ENCODE assay signal across 10 cellular contexts in genomic region chr2:161414015-161414384, GRCh38. TPM values are rescaled to one million over a fixed set of nuclear protein-coding genes. Genes with fewer than 3 reads are reported as not detected.
DNase-seq lines count a peak whose midpoint lies in the region; ATAC-seq, FAIRE-seq and TF ChIP-seq lines count a peak whose summit lies in the region.
"Had no signal": no experiment of that assay in that cellular context is flagged by ENCODE, and none has a peak within 500 bp of the region (broad histone marks: within the 10 kb centered on the region; RNA-seq: fewer than 3 reads in every experiment).

No MANE protein-coding gene starts in this region.

- peak overlapping the region in 1 of 2 donors; percentile 19 for H3K4me3 ChIP-seq in CD4-positive, alpha-beta memory T cell (ENCODE audit: low read length in 2 of 2)
- H3K4me3 ChIP-seq in Panc1 (ENCODE audit: low read depth in 2 of 2, low read length in 2 of 2): peak overlapping the region; percentile 44 to 56
- H3K4me3 ChIP-seq: SK-N-MC had no signal

- H3K36me3 Mint-ChIP-seq in CD4-positive, alpha-beta memory T cell: peaks cover under 1 to 10% of the 10 kb centered on the region in 2 donors
- peaks cover 4% of the 10 kb centered on the region for H3K36me3 Mint-ChIP-seq in endothelial cell (ENCODE audit: low read depth, unreplicated experiment)
- H3K36me3 Mint-ChIP-seq in osteocyte (ENCODE audit: unreplicated experiment): peaks cover 12% of the 10 kb centered on the region

- TF ChIP-seq CTCF in Panc1 (IDR thresholded peaks at IDR 0.05) (no peak), endothelial cell (IDR thresholded peaks at IDR 0.05; ENCODE audit: unreplicated experiment) (no peak), osteocyte (IDR thresholded peaks at IDR 0.05) (no peak)

- BruUV-seq in Panc1 (replicated peaks; lab: Mats Ljungman, UMichigan): no TSS peak

- peak overlapping the region; percentile 55 to 91 (median 72) for H3K4me3 Mint-ChIP-seq in CD4-positive, alpha-beta memory T cell
- H3K4me3 Mint-ChIP-seq in endothelial cell (ENCODE audit: unreplicated experiment): peak overlapping the region; percentile 59
- H3K4me3 Mint-ChIP-seq in osteocyte (ENCODE audit: unreplicated experiment): peak overlapping the region; percentile 69

- no peak for FAIRE-seq in HTR-8/SVneo (lab: Jason Lieb, UNC)
- FAIRE-seq: GM18507 had no signal

- POLR2A ChIA-PET in CD4-positive, alpha-beta memory T cell (lab: Charles Lee; ENCODE audit: partially characterized antibody): interaction anchor here (0.5 kb wide), 1 partner anchor 233 kb away, joined by 4 read pairs; no protein-coding TSS in a partner anchor
- POLR2A ChIA-PET in Panc1 (lab: Charles Lee): no interaction called here

- H3K27ac ChIP-seq in CD4-positive, alpha-beta memory T cell (ENCODE audit: low read depth, low read length): no peak overlapping the region
- no peak overlapping the region for H3K27ac ChIP-seq in Panc1 (ENCODE audit: low read length)
- H3K27ac ChIP-seq: SK-N-MC had no signal

- H3K4me1 Mint-ChIP-seq in CD4-positive, alpha-beta memory T cell: peaks cover 38 to 48% (median 43%) of the 10 kb centered on the region in 4 donors
- H3K4me1 Mint-ChIP-seq in endothelial cell (ENCODE audit: unreplicated experiment): peaks cover 39% of the 10 kb centered on the region
- H3K4me1 Mint-ChIP-seq in osteocyte (ENCODE audit: unreplicated experiment): peaks cover 45% of the 10 kb centered on the region

- H3K4me1 ChIP-seq in CD4-positive, alpha-beta memory T cell (ENCODE audit: insufficient read depth, low read length): peaks cover 50% of the 10 kb centered on the region
- peaks cover 19% of the 10 kb centered on the region for H3K4me1 ChIP-seq in Panc1 (ENCODE audit: control insufficient read depth, insufficient read depth, low read length)

- H3K9me3 Mint-ChIP-seq in CD4-positive, alpha-beta memory T cell: no peaks in the 10 kb centered on the region
- H3K9me3 Mint-ChIP-seq in endothelial cell (ENCODE audit: unreplicated experiment) (no peaks in the 10 kb centered on the region), osteocyte (ENCODE audit: unreplicated experiment) (no peaks in the 10 kb centered on the region)

- H3K36me3 ChIP-seq in CD4-positive, alpha-beta memory T cell (ENCODE audit: insufficient read depth, low read length): no peaks in the 10 kb centered on the region
- peaks cover 9% of the 10 kb centered on the region for H3K36me3 ChIP-seq in Panc1 (ENCODE audit: control insufficient read depth, insufficient read depth, low read length)

- peak; percentile 6; the same call in 1 of the 2 replicates for ATAC-seq in Panc1

- no peak for DNase-seq in CD4-positive, alpha-beta memory T cell
- DNase-seq in Panc1 (ENCODE audit: low read depth, low spot score) (no peak), endothelial cell (ENCODE audit: low spot score) (no peak), osteocyte (ENCODE audit: extremely low spot score, unreplicated experiment) (no peak), SKM-1 treated with dmso at 0.1 percent for 144 hours (lab: John Stamatoyannopoulos, UW; ENCODE audit: unreplicated experiment) (no peak), SHP77 (lab: John Stamatoyannopoulos, UW) (no peak), HTR-8/SVneo (ENCODE audit: insufficient read length, low spot score) (no peak), NCI-H446 treated with DMSO at 0.1 percent for 48 hours (lab: John Stamatoyannopoulos, UW) (no peak)

- no peaks in the 10 kb centered on the region for H3K9me3 ChIP-seq in CD4-positive, alpha-beta memory T cell (ENCODE audit: control insufficient read depth in 1 of 2, low read length in 2 of 2)
- no peaks in the 10 kb centered on the region for H3K9me3 ChIP-seq in Panc1 (ENCODE audit: control insufficient read depth, insufficient read depth, low read depth, low read length)

- CTCF ChIA-PET in CD4-positive, alpha-beta memory T cell (lab: Charles Lee; ENCODE audit: partially characterized antibody): interaction anchor here (1.4 kb wide), 1 partner anchor 12 kb away, joined by 3 read pairs; no protein-coding TSS in a partner anchor
- CTCF ChIA-PET in Panc1 (lab: Charles Lee): interaction anchor here (0.7 kb wide), 1 partner anchor 17 kb away, joined by 3 read pairs; no protein-coding TSS in a partner anchor

- peaks cover 41% of the 10 kb centered on the region in 2 donors for H3K27me3 Mint-ChIP-seq in CD4-positive, alpha-beta memory T cell
- peaks cover 35% of the 10 kb centered on the region for H3K27me3 Mint-ChIP-seq in endothelial cell (ENCODE audit: unreplicated experiment)
- H3K27me3 Mint-ChIP-seq in osteocyte (ENCODE audit: unreplicated experiment): peaks cover 41% of the 10 kb centered on the region

- intact Hi-C loops in CD4-positive, alpha-beta memory T cell (cut with micrococcal nuclease): loop anchor here (10.0 kb wide), 1 partner anchor 541 kb away; no protein-coding TSS in a partner anchor
- intact Hi-C loops in Panc1 (cut with micrococcal nuclease; ENCODE audit: unreplicated experiment): loop anchor here (10.0 kb wide), 1 partner anchor 531 kb away; no protein-coding TSS in a partner anchor

- peaks cover 51% of the 10 kb centered on the region for H3K27me3 ChIP-seq in CD4-positive, alpha-beta memory T cell (ENCODE audit: insufficient read depth, low read length)
- peaks cover 21% of the 10 kb centered on the region for H3K27me3 ChIP-seq in Panc1 (ENCODE audit: control insufficient read depth, insufficient read depth, low read length)

- H3K27ac Mint-ChIP-seq in CD4-positive, alpha-beta memory T cell: peak overlapping the region in 1 of 7 donors; percentile 54
- H3K27ac Mint-ChIP-seq in endothelial cell (ENCODE audit: unreplicated experiment): no peak overlapping the region
- H3K27ac Mint-ChIP-seq in osteocyte (ENCODE audit: unreplicated experiment): no peak overlapping the region

- in situ Hi-C loops in Panc1 (cut with HindIII; ENCODE audit: low pct_unique_long_range_greater_than_20kb, low sequenced_read_pairs): no loop called here

RNA-seq across cellular contexts. Expression of gene TBR1, which starts 2.1 kb away (rescaled TPM):
- total RNA-seq in CD4-positive, alpha-beta memory T cell: not detected
- not detected for polyA plus RNA-seq in CD4-positive, alpha-beta memory T cell
- total RNA-seq in Panc1 (2021; ENCODE audit: unreplicated experiment): not detected
- not detected for polyA plus RNA-seq in Panc1 (2012; ENCODE audit: insufficient read length)
- 0.08 TPM for total RNA-seq in endothelial cell (ENCODE audit: unreplicated experiment)
- 0.30 TPM in 1 of 2 replicates, not detected in the other for total RNA-seq in osteocyte
